Comparison of ENCODE assay signal across 8 cellular contexts in the genomic region with DNA sequence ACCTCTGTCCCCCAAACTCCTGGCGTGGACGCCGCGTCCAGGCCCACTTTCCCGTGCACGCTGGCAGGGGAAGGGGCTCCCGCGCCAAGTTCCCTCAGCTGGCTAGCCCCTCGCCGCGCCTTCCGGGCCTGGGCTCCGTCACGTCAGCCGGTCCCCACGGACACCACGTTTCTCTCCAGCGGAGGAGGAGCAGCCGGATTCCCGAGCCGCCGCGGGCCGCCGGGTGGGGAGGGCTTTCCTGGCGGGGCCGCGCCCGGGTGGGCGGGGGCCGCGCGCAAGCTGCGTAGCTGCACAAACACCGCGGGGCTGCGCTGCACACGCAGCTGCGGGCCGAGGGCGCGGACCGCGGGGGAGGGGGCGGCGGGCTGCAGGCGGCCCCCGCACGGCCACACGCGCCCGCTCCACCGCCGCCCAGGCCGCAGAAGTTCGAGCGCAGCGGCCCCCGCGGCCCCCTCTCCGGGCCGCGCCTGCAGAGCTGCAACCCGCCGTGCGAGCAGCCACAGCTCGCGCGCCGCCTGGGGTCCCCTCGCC. TPM values are rescaled to one million over a fixed set of nuclear protein-coding genes. Genes with fewer than 3 reads are reported as not detected.
DNase-seq lines count a peak whose midpoint lies in the region; ATAC-seq, FAIRE-seq and TF ChIP-seq lines count a peak whose summit lies in the region.

No MANE protein-coding gene starts in this region.

- no peak overlapping the region for H2AFZ ChIP-seq in GM12878 (ENCODE audit: control insufficient read depth, low read depth, low read length)

- peaks cover 99% of the 10 kb centered on the region for H3K79me2 ChIP-seq in GM12878 (ENCODE audit: control insufficient read depth, insufficient read depth, low read length)

- WGBS in GM12878 (ENCODE audit: insufficient coverage, insufficient replicate concordance, low lambda C conversion rate, missing lambda C conversion rate), result 1% methylated on average over 65 of the region's 71 CpGs

- peak; percentile 60 for TF ChIP-seq POLR2A in GM12878 (IDR thresholded peaks at IDR 0.05; ENCODE audit: low read depth, low read length)

- FAIRE-seq in GM12878 (lab: Jason Lieb, UNC), result no peak

- BruUV-seq in GM12878 (replicated peaks; lab: Mats Ljungman, UMichigan), result no TSS peak

- peaks cover 0 to 6% of the 10 kb centered on the region in 2 experiments; a peak in 1 of 4 replicates for H3K36me3 ChIP-seq in GM12878 (ENCODE audit: control insufficient read depth in 2 of 2, insufficient read depth in 2 of 2, low read length in 1 of 2)

- CTCF ChIA-PET in GM12878 (lab: Yijun Ruan, JAX), result interaction anchor here (0.7 to 21.0 kb wide), 10 partner anchors 10 to 64 kb away, joined by 3 to 288 read pairs (median 15); no protein-coding TSS in a partner anchor

- H3K27ac ChIP-seq in GM12878 (ENCODE audit: control insufficient read depth, insufficient read depth), result peak overlapping the region; percentile 100

- peak; percentile 85 for DNase-seq in activated CD8-positive, alpha-beta memory T cell treated with anti-CD3 and anti-CD28 coated beads for 24 hours
- DNase-seq in activated CD8-positive, alpha-beta memory T cell treated with anti-CD3 and anti-CD28 coated beads, Interleukin-2, amount 50 U/mL, for 48 hours, result no peak
- DNase-seq in RPMI8226 (peak; percentile 62), GM12878 (ENCODE audit: low read depth, low spot score) (no peak), hippocampal formation (lab: John Stamatoyannopoulos, UW) (peak; percentile 9 to 46), retinal pigment epithelial cell (ENCODE audit: low read depth) (no peak), dedifferentiated amniotic fluid mesenchymal stem cell (ENCODE audit: extremely low spot score) (no peak)

- no peaks in the 10 kb centered on the region for H3K9me3 ChIP-seq in GM12878 (replicated peaks; ENCODE audit: control insufficient read depth, insufficient read depth, low read length)

- peak overlapping the region; percentile 83 for H3K4me3 ChIP-seq in GM12878
- H3K4me3 ChIP-seq in retinal pigment epithelial cell (ENCODE audit: low read length), result peak overlapping the region; percentile 78

- peak overlapping the region; percentile 100 for H3K4me2 ChIP-seq in GM12878 (ENCODE audit: control insufficient read depth, insufficient read depth)

- intact Hi-C loops in GM12878 (cut with micrococcal nuclease; ENCODE audit: unreplicated experiment), result no loop called here

- TF ChIP-seq RAD21 in GM12878 (IDR thresholded peaks at IDR 0.05; ENCODE audit: insufficient read depth, low read depth, low read length), result no peak; the same call in 1 of the 2 replicates

- no peak; a peak in 1 of 6 replicates for TF ChIP-seq CTCF in GM12878 (IDR thresholded peaks at IDR 0.05 in 2 of 3, conservative IDR thresholded peaks at IDR 0.05 in 1 of 3; ENCODE audit: control insufficient read depth in 2 of 3, extremely low read depth in 1 of 3, insufficient read depth in 1 of 3, low read depth in 3 of 3, low read length in 3 of 3)
- no peak for TF ChIP-seq CTCF in retinal pigment epithelial cell (conservative IDR thresholded peaks at IDR 0.05; ENCODE audit: low read depth, low read length)

- no peak for TF ChIP-seq EP300 in GM12878 (IDR thresholded peaks at IDR 0.05; ENCODE audit: borderline replicate concordance in 1 of 2, control insufficient read depth in 1 of 2, low read depth in 2 of 2, low read length in 2 of 2)

- H4K20me1 ChIP-seq in GM12878 (ENCODE audit: control insufficient read depth, insufficient read depth), result peaks cover 12% of the 10 kb centered on the region

- no peaks in the 10 kb centered on the region for H3K27me3 ChIP-seq in GM12878 (replicated peaks in 1 of 2; ENCODE audit: control insufficient read depth in 2 of 2, insufficient read depth in 2 of 2, low read length in 1 of 2)

- POLR2A ChIA-PET in GM12878 (lab: Charles Lee), result interaction anchor here (0.6 to 11.4 kb wide), 9 partner anchors 11 to 66 kb away, joined by 3 to 255 read pairs (median 6); no protein-coding TSS in a partner anchor

- H3K9ac ChIP-seq in GM12878 (ENCODE audit: control insufficient read depth, insufficient read depth, low read length), result peak overlapping the region; percentile 91

- ATAC-seq in GM12878 (no peak), GM18870 (IDR thresholded peaks at IDR 0.05; ENCODE audit: unreplicated experiment) (no peak)

- SMC1A ChIA-PET in GM12878 (lab: Charles Lee; ENCODE audit: uncharacterized antibody, unreplicated experiment), result interaction anchor here (0.7 to 15.7 kb wide), 7 partner anchors 11 to 67 kb away, joined by 3 to 214 read pairs (median 10); no protein-coding TSS in a partner anchor

- peaks cover 60% of the 10 kb centered on the region for H3K4me1 ChIP-seq in GM12878 (ENCODE audit: control insufficient read depth, insufficient read depth, low read length)

- in situ Hi-C loops in GM12878 (cut with MboI), result loop anchor here (25.0 kb wide), 2 partner anchors 1503 to 1778 kb away; no protein-coding TSS in a partner anchor

- RAD21 ChIA-PET in GM12878 (lab: Charles Lee; ENCODE audit: unreplicated experiment), result interaction anchor here (1.0 to 25.6 kb wide), 7 partner anchors 16 to 127 kb away, joined by 3 to 710 read pairs (median 19); partner anchors contain the start of gene ZNF410

TF ChIP-seq in GM12878, 131 proteins besides CTCF, POLR2A, EP300 and RAD21 (continues in another document):
- TF ChIP-seq HCFC1 (IDR thresholded peaks at IDR 0.05; ENCODE audit: low read length) (no peak), SUZ12 (IDR thresholded peaks at IDR 0.05; ENCODE audit: unreplicated experiment) (no peak), GATAD2B (conservative IDR thresholded peaks at IDR 0.05; ENCODE audit: low read depth) (0 out of 2 replicates have a peak, but pooled peaks have one; percentile 20), MYC (IDR thresholded peaks at IDR 0.05; ENCODE audit: insufficient read depth, insufficient read length, insufficient replicate concordance, low read length, severe bottlenecking) (no peak), FOXK2 (IDR thresholded peaks at IDR 0.05) (no peak), RB1 (IDR thresholded peaks at IDR 0.05; ENCODE audit: borderline replicate concordance) (no peak), FOXM1 (IDR thresholded peaks at IDR 0.05; ENCODE audit: low read depth, low read length) (no peak), SREBF1 (IDR thresholded peaks at IDR 0.05; ENCODE audit: low read length) (no peak)
- TF ChIP-seq, protein P1, sequence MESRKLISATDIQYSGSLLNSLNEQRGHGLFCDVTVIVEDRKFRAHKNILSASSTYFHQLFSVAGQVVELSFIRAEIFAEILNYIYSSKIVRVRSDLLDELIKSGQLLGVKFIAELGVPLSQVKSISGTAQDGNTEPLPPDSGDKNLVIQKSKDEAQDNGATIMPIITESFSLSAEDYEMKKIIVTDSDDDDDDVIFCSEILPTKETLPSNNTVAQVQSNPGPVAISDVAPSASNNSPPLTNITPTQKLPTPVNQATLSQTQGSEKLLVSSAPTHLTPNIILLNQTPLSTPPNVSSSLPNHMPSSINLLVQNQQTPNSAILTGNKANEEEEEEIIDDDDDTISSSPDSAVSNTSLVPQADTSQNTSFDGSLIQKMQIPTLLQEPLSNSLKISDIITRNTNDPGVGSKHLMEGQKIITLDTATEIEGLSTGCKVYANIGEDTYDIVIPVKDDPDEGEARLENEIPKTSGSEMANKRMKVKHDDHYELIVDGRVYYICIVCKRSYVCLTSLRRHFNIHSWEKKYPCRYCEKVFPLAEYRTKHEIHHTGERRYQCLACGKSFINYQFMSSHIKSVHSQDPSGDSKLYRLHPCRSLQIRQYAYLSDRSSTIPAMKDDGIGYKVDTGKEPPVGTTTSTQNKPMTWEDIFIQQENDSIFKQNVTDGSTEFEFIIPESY (IDR thresholded peaks at IDR 0.05), result no peak
- TF ChIP-seq, protein P2, sequence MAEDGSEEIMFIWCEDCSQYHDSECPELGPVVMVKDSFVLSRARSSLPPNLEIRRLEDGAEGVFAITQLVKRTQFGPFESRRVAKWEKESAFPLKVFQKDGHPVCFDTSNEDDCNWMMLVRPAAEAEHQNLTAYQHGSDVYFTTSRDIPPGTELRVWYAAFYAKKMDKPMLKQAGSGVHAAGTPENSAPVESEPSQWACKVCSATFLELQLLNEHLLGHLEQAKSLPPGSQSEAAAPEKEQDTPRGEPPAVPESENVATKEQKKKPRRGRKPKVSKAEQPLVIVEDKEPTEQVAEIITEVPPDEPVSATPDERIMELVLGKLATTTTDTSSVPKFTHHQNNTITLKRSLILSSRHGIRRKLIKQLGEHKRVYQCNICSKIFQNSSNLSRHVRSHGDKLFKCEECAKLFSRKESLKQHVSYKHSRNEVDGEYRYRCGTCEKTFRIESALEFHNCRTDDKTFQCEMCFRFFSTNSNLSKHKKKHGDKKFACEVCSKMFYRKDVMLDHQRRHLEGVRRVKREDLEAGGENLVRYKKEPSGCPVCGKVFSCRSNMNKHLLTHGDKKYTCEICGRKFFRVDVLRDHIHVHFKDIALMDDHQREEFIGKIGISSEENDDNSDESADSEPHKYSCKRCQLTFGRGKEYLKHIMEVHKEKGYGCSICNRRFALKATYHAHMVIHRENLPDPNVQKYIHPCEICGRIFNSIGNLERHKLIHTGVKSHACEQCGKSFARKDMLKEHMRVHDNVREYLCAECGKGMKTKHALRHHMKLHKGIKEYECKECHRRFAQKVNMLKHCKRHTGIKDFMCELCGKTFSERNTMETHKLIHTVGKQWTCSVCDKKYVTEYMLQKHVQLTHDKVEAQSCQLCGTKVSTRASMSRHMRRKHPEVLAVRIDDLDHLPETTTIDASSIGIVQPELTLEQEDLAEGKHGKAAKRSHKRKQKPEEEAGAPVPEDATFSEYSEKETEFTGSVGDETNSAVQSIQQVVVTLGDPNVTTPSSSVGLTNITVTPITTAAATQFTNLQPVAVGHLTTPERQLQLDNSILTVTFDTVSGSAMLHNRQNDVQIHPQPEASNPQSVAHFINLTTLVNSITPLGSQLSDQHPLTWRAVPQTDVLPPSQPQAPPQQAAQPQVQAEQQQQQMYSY (CRISPR knock-in tag; IDR thresholded peaks at IDR 0.05), result no peak

RNA-seq across cellular contexts. Expression of gene PNMA1, which starts 45.1 kb away (rescaled TPM):
- total RNA-seq in GM12878 (2013; cell fraction: nucleolus; rRNA removed), result 8.8 and 10.1 TPM in 2 replicates
- total RNA-seq in GM12878 (2014; rRNA removed) (3.8 and 4.0 TPM in 2 replicates), GM12878 (2014; rRNA removed; fragmentation: Illumina TruSeq; extraction: Trizol) (6.8 TPM in 2 replicates), GM12878 (2021) (22.4 and 24.0 TPM in 2 replicates)
- 7.3 TPM for polyA plus RNA-seq in GM12878 (2011; ENCODE audit: low read depth)
- polyA plus RNA-seq in GM12878 (2011; rRNA removed) (7.8 and 9.7 TPM in 2 replicates), GM12878 (2014; fragmentation: Illumina TruSeq; extraction: Trizol) (14.0 and 14.4 TPM in 2 replicates), GM12878 (2014; fragmentation: Nextera tagmentation; extraction: Ambion mirVana) (1 to 10 TPM; 1.8 to 6.5 TPM), GM12878 (2014; rRNA removed) (14.4 and 15.3 TPM in 2 replicates), GM12878 (2016; fragmentation: Nextera tagmentation; extraction: Ambion mirVana) (10 to 100 TPM; 35.0 to 39.3 TPM)
- polyA plus RNA-seq in GM12878 (2011; cell fraction: cytosol; rRNA removed), result 7.1 and 7.2 TPM in 2 replicates
- polyA plus RNA-seq in GM12878 (2011; cell fraction: nucleus; rRNA removed), result 7.9 and 9.2 TPM in 2 replicates
- polyA plus RNA-seq in GM12878 (2012), result 9.3 and 11.6 TPM in 2 replicates
- polyA minus RNA-seq in GM12878 (2011; rRNA and poly(A)+ RNA removed), result 5.3 and 7.1 TPM in 2 replicates
- polyA minus RNA-seq in GM12878 (2011; cell fraction: cytosol; rRNA and poly(A)+ RNA removed), result 3.3 and 3.7 TPM in 2 replicates
- 3.6 and 4.6 TPM in 2 replicates for polyA minus RNA-seq in GM12878 (2011; cell fraction: nucleus; rRNA and poly(A)+ RNA removed)

Comparison
In these comparisons a context has a peak if more than half of its experiments do, and no peak if none do; other contexts are left out.
1. DNase-seq: peak in activated CD8-positive, alpha-beta memory T cell treated with anti-CD3 and anti-CD28 coated beads for 24 hours (single experiment), RPMI8226 (single experiment) and hippocampal formation (2 of 2); none in activated CD8-positive, alpha-beta memory T cell treated with anti-CD3 and anti-CD28 coated beads, Interleukin-2, amount 50 U/mL, for 48 hours (single experiment), GM12878 (single experiment), retinal pigment epithelial cell (single experiment) and dedifferentiated amniotic fluid mesenchymal stem cell (single experiment).